ENCODE assay signal across 16 cellular contexts in the genomic region with DNA sequence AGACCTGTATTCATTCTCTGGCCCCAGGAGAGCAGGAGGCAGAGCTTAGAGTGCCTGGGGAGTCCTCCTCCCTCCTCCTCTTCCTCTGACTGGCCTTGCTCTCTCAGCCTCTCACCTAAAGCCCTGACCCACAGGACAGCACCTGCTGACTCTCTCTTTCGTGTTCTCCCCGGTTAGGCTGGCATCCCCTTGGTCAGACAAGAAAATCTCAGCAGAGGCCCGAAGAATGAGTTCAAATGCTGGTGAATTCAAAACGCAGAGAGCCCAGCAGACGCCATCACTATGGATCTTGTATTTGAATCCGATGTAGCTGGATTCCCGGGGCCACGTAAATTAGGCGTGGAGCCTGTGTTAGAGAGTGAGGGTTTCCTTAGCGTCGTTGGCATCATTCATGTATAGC.
DNase-seq lines count a peak whose midpoint lies in the region; FAIRE-seq and TF ChIP-seq lines count a peak whose summit lies in the region.
"Had no signal": no experiment of that assay in that cellular context is flagged by ENCODE, and none has a peak within 500 bp of the region (broad histone marks: within the 10 kb centered on the region; RNA-seq: fewer than 3 reads in every experiment).

No MANE protein-coding gene starts in this region.

- H3K27me3 Mint-ChIP-seq in nephron progenitor cell (ENCODE audit: low read depth, poor library complexity): peaks cover 3% of the 10 kb centered on the region
- H3K27me3 Mint-ChIP-seq: CD4-positive, alpha-beta T cell had no signal

- no peak overlapping the region for H3K14ac ChIP-seq in H1 (ENCODE audit: insufficient read length)

- H3K36me3 Mint-ChIP-seq in nephron progenitor cell (ENCODE audit: low read depth): no peaks in the 10 kb centered on the region

- H3K9me3 ChIP-seq in GM23248 (ENCODE audit: low read depth) (no peaks in the 10 kb centered on the region), H1 (ENCODE audit: insufficient read depth in 2 of 2, low read depth in 1 of 2, low read length in 1 of 2) (no peaks in the 10 kb centered on the region), Peyer's patch (no peaks in the 10 kb centered on the region)
- H3K9me3 ChIP-seq: A549 had no signal

- no peaks in the 10 kb centered on the region for H3K79me1 ChIP-seq in H1 (ENCODE audit: low read depth, low read length)

- no peak overlapping the region for H2BK20ac ChIP-seq in H1 (ENCODE audit: low read length)

- H2BK12ac ChIP-seq in H1 (ENCODE audit: low read depth, low read length): no peak overlapping the region

- no peaks in the 10 kb centered on the region; the same call in 1 of the 2 replicates for H3K23me2 ChIP-seq in H1 (ENCODE audit: low read depth, low read length)

- FAIRE-seq in H1 (lab: Jason Lieb, UNC): no peak
- FAIRE-seq: A549, GM12878, GM18507, HepG2, HTR-8/SVneo had no signal

- no peak overlapping the region for H3K27ac ChIP-seq in GM23248
- H3K27ac ChIP-seq in H1 (ENCODE audit: low read depth, low read length): no peak overlapping the region
- no peak overlapping the region for H3K27ac ChIP-seq in Peyer's patch
- H3K27ac ChIP-seq: A549 had no signal

- H3K9ac ChIP-seq in GM23248 (no peak overlapping the region), H1 (replicated peaks in 1 of 4; ENCODE audit: extremely low read depth in 1 of 4, low read depth in 3 of 4, low read length in 3 of 4) (no peak overlapping the region)

- 97 to 99% methylated on average over 11 of the region's 11 CpGs for WGBS in GM23248 (ENCODE audit: low coverage in 1 of 2, low lambda C conversion rate in 2 of 2, missing lambda C conversion rate in 2 of 2), 2 experiments
- WGBS in H1 (ENCODE audit: extremely low coverage in 1 of 2, insufficient coverage in 1 of 2, insufficient read length in 1 of 2, insufficient replicate concordance in 2 of 2, low coverage in 1 of 2, low lambda C conversion rate in 2 of 2, missing lambda C conversion rate in 1 of 2), 2 experiments: 93% methylated on average over 10 of the region's 11 CpGs; no CpG with 5 or more reads in 1 of the 2 experiments

- H3K27ac Mint-ChIP-seq in nephron progenitor cell: peak overlapping the region; percentile 69
- H3K27ac Mint-ChIP-seq: CD4-positive, alpha-beta T cell; HFFc6 had no signal

- no peak overlapping the region for H3K56ac ChIP-seq in H1 (replicated peaks; ENCODE audit: insufficient read length, low read depth, low read length)

- no peak for TF ChIP-seq EP300 in H1 (IDR thresholded peaks at IDR 0.05; ENCODE audit: borderline replicate concordance in 1 of 2, low read depth in 2 of 2, low read length in 2 of 2)

- no peak overlapping the region for H4K91ac ChIP-seq in H1 (replicated peaks; ENCODE audit: insufficient read length, low read length)

- CTCF ChIA-PET in H1 (lab: Charles Lee; ENCODE audit: partially characterized antibody): interaction anchor here (0.6 to 2.3 kb wide), 3 partner anchors 17 to 346 kb away, joined by 3 to 12 read pairs (median 4); no protein-coding TSS in a partner anchor

- H3K36me3 ChIP-seq in GM23248 (ENCODE audit: low read depth) (no peaks in the 10 kb centered on the region), H1 (ENCODE audit: control insufficient read depth in 2 of 4, insufficient read depth in 4 of 4, low read length in 3 of 4) (no peaks in the 10 kb centered on the region), Peyer's patch (no peaks in the 10 kb centered on the region)

- H3K4ac ChIP-seq in H1 (replicated peaks; ENCODE audit: insufficient read length, low read depth, low read length): no peak overlapping the region

- DNase-seq in GM23248 (no peak), H1 (ENCODE audit: low read depth in 1 of 2, low spot score in 2 of 2) (no peak), nephron progenitor cell (no peak), UCSD-AML1 (lab: John Stamatoyannopoulos, UW; ENCODE audit: unreplicated experiment) (no peak), KG1 (lab: John Stamatoyannopoulos, UW) (no peak), Peyer's patch (no peak), activated gamma-delta T cell (lab: John Stamatoyannopoulos, UW) (no peak)
- DNase-seq: CD4-positive, alpha-beta T cell; DMS79; HCEC 1CT had no signal

- H2BK15ac ChIP-seq in H1 (ENCODE audit: low read length): no peak overlapping the region

- no peaks in the 10 kb centered on the region for H3K9me3 Mint-ChIP-seq in nephron progenitor cell
- H3K9me3 Mint-ChIP-seq: CD4-positive, alpha-beta T cell; HFFc6 had no signal

- no peak overlapping the region for H3K4me3 Mint-ChIP-seq in nephron progenitor cell
- H3K4me3 Mint-ChIP-seq: CD4-positive, alpha-beta T cell; HFFc6 had no signal

- TF ChIP-seq CTCF in H1 (IDR thresholded peaks at IDR 0.05; ENCODE audit: control extremely low read depth in 1 of 3, insufficient read depth in 1 of 3, low read depth in 1 of 3, low read length in 3 of 3) (no peak), nephron progenitor cell (IDR thresholded peaks at IDR 0.05) (no peak), Peyer's patch (IDR thresholded peaks at IDR 0.05) (no peak)

- H3K9me2 ChIP-seq in GM23248 (ENCODE audit: insufficient read depth): no peaks in the 10 kb centered on the region

- no peak overlapping the region for H4K5ac ChIP-seq in H1 (ENCODE audit: insufficient read length, low read depth, low read length)

- H3F3A ChIP-seq in GM23248 (ENCODE audit: insufficient read depth): peaks cover 56% of the 10 kb centered on the region

- TF ChIP-seq POLR2A in H1 (IDR thresholded peaks at IDR 0.05; ENCODE audit: control extremely low read depth in 1 of 2, low read depth in 2 of 2, low read length in 2 of 2) (no peak), Peyer's patch (IDR thresholded peaks at IDR 0.05) (no peak)

- no peak overlapping the region for H3K23ac ChIP-seq in H1 (ENCODE audit: insufficient read length)

- no peak for TF ChIP-seq RAD21 in H1 (IDR thresholded peaks at IDR 0.05 in 1 of 2, conservative IDR thresholded peaks at IDR 0.05 in 1 of 2; ENCODE audit: low read depth in 2 of 2, low read length in 2 of 2)

- no peaks in the 10 kb centered on the region for H4K20me1 ChIP-seq in GM23248 (ENCODE audit: insufficient read depth)
- no peaks in the 10 kb centered on the region for H4K20me1 ChIP-seq in H1 (replicated peaks in 1 of 2; ENCODE audit: control insufficient read depth in 1 of 2, insufficient read depth in 2 of 2, low read length in 2 of 2)

- H4K8ac ChIP-seq in H1 (ENCODE audit: extremely low read depth, insufficient read depth, low read length): no peak overlapping the region; the same call in 1 of the 2 replicates

- H3K4me1 Mint-ChIP-seq in nephron progenitor cell: peaks cover 59% of the 10 kb centered on the region

- H2AFZ ChIP-seq in GM23248 (no peak overlapping the region), H1 (ENCODE audit: low read length) (0 out of 2 replicates have a peak overlapping the region, but pooled peaks have one; percentile 51)

- H3K4me3 ChIP-seq in GM23248 (no peak overlapping the region), H1 (ENCODE audit: extremely low read depth in 1 of 4, insufficient read depth in 2 of 4, low read depth in 3 of 4, low read length in 4 of 4) (no peak overlapping the region), Peyer's patch (no peak overlapping the region)
- H3K4me3 ChIP-seq: A549, GM12878 had no signal

- POLR2A ChIA-PET in H1 (lab: Charles Lee; ENCODE audit: partially characterized antibody): no interaction called here

- H3K18ac ChIP-seq in H1 (ENCODE audit: extremely low read depth, low read length): no peak overlapping the region

- in situ Hi-C loops in GM23248 (cut with MboI): loop anchor here (25.0 kb wide), 1 partner anchor 233 kb away; no protein-coding TSS in a partner anchor

- H3K4me1 ChIP-seq in GM23248 (ENCODE audit: insufficient read depth) (peaks cover 48% of the 10 kb centered on the region), H1 (replicated peaks in 1 of 4; ENCODE audit: control insufficient read depth in 3 of 4, insufficient read depth in 4 of 4, low read length in 3 of 4) (no peaks in the 10 kb centered on the region; a peak in 1 of 7 replicates), Peyer's patch (peaks cover 0 to 5% (median 0%) of the 10 kb centered on the region in 4 donors)

- H2BK5ac ChIP-seq in H1 (ENCODE audit: low read depth, low read length): no peak overlapping the region

- H2AK5ac ChIP-seq in H1 (ENCODE audit: low read depth, low read length): no peak overlapping the region

- H3K79me2 ChIP-seq in GM23248 (ENCODE audit: insufficient read depth) (no peaks in the 10 kb centered on the region), H1 (ENCODE audit: control insufficient read depth in 1 of 2, insufficient read depth in 2 of 2, low read length in 2 of 2) (no peaks in the 10 kb centered on the region)

- H3K27me3 ChIP-seq in GM23248 (replicated peaks; ENCODE audit: insufficient read depth) (no peaks in the 10 kb centered on the region), H1 (replicated peaks in 1 of 4; ENCODE audit: control insufficient read depth in 3 of 4, extremely low read depth in 1 of 4, insufficient read depth in 3 of 4, low read length in 3 of 4) (no peaks in the 10 kb centered on the region), Peyer's patch (no peaks in the 10 kb centered on the region)

- no peak overlapping the region for H2BK120ac ChIP-seq in H1 (replicated peaks; ENCODE audit: low read depth, low read length)

- H3K4me2 ChIP-seq in GM23248 (ENCODE audit: unreplicated experiment): peak overlapping the region; percentile 9
- no peak overlapping the region for H3K4me2 ChIP-seq in H1 (ENCODE audit: insufficient read depth in 1 of 2, low read depth in 2 of 2, low read length in 2 of 2)
- H3K4me2 ChIP-seq: A549 had no signal

TF ChIP-seq in H1, 55 proteins besides CTCF, POLR2A, EP300 and RAD21:
- TF ChIP-seq TAF7 (optimal IDR thresholded peaks at IDR 0.05; ENCODE audit: borderline replicate concordance, low read depth, low read length) (no peak), RFX5 (IDR thresholded peaks at IDR 0.05; ENCODE audit: borderline replicate concordance, low read depth, low read length) (no peak), CTBP2 (IDR thresholded peaks at IDR 0.05; ENCODE audit: borderline replicate concordance, insufficient read depth, insufficient read length, low read length) (no peak), BCL11A (IDR thresholded peaks at IDR 0.05; ENCODE audit: low read depth in 2 of 2, low read length in 2 of 2) (no peak), SP2 (IDR thresholded peaks at IDR 0.05; ENCODE audit: low read length) (no peak)
